ENCODE assay signal across 1 cellular context in genomic region chr10:123557366-123558108, GRCh38.
TF ChIP-seq lines count a peak whose summit lies in the region.

No MANE protein-coding gene starts in this region.

TF ChIP-seq in HepG2, 621 proteins besides CTCF, POLR2A, EP300 and RAD21 (continued from another document):
- TF ChIP-seq DZIP1 (CRISPR knock-in tag; IDR thresholded peaks at IDR 0.05): no peak
- TF ChIP-seq MAF1 (CRISPR knock-in tag; IDR thresholded peaks at IDR 0.05; ENCODE audit: borderline replicate concordance): no peak
- peak; percentile 74 to 83 for TF ChIP-seq MAFK (conservative IDR thresholded peaks at IDR 0.05 in 1 of 2, IDR thresholded peaks at IDR 0.05 in 1 of 2; ENCODE audit: low read length in 2 of 2)
- no peak for TF ChIP-seq TCF7L2 (IDR thresholded peaks at IDR 0.05; ENCODE audit: low read depth, low read length)
- no peak for TF ChIP-seq STAG1 (CRISPR knock-in tag; IDR thresholded peaks at IDR 0.05)
